In genomic region chr12:20212036-20212435, GRCh38 we compare ENCODE assay signal across 10 cellular contexts.
DNase-seq lines count a peak whose midpoint lies in the region; ATAC-seq and TF ChIP-seq lines count a peak whose summit lies in the region.
"Had no signal": no experiment of that assay in that cellular context is flagged by ENCODE, and none has a peak within 500 bp of the region (broad histone marks: within the 10 kb centered on the region; RNA-seq: fewer than 3 reads in every experiment).

No MANE protein-coding gene starts in this region.

- intact Hi-C loops in dorsolateral prefrontal cortex (cut with DNase I) = loop anchor here in 1 of 2 donors (10.0 kb wide), 1 partner anchor 467 kb away; no protein-coding TSS in a partner anchor

- TF ChIP-seq CTCF in dorsolateral prefrontal cortex (IDR thresholded peaks at IDR 0.05 in 54 of 56, conservative IDR thresholded peaks at IDR 0.05 in 2 of 56; ENCODE audit: low read depth in 1 of 56, partially characterized antibody in 56 of 56) = no peak

- no peak overlapping the region for H2AFZ ChIP-seq in ACC112 (ENCODE audit: low read length, unreplicated experiment)

- H3K27me3 ChIP-seq in ACC112 (ENCODE audit: insufficient read depth, low read length) = no peaks in the 10 kb centered on the region
- H3K27me3 ChIP-seq in dorsolateral prefrontal cortex = no peaks in the 10 kb centered on the region
- no peaks in the 10 kb centered on the region for H3K27me3 ChIP-seq in muscle layer of colon (ENCODE audit: control insufficient read depth in 1 of 2, insufficient read depth in 2 of 2, low read length in 2 of 2)

- H3K79me2 ChIP-seq in ACC112 (ENCODE audit: control insufficient read depth, insufficient read depth, low read length, unreplicated experiment) = no peaks in the 10 kb centered on the region

- H3K27ac ChIP-seq in ACC112 (ENCODE audit: low read depth, low read length) (peak overlapping the region; percentile 73), dorsolateral prefrontal cortex (peak overlapping the region in 53 of 59 donors; percentile 1 to 85 (median 69)), muscle layer of colon (ENCODE audit: low read depth, low read length) (peak overlapping the region; percentile 70)

- H3K4me3 ChIP-seq in ACC112 (ENCODE audit: low read depth, low read length) (no peak overlapping the region), dorsolateral prefrontal cortex (peak overlapping the region in 43 of 59 donors; percentile 1 to 59 (median 32)), muscle layer of colon (ENCODE audit: low read depth in 1 of 2, low read length in 2 of 2) (no peak overlapping the region)
- H3K4me3 ChIP-seq: lung had no signal

- H3K9ac ChIP-seq in muscle layer of colon (ENCODE audit: low read length) = no peak overlapping the region

- H3K36me3 ChIP-seq in ACC112 (ENCODE audit: insufficient read depth, low read length) (no peaks in the 10 kb centered on the region), muscle layer of colon (ENCODE audit: insufficient read depth, low read length) (no peaks in the 10 kb centered on the region)

- H3K4me1 ChIP-seq in ACC112 (ENCODE audit: control insufficient read depth, insufficient read depth, low read length, unreplicated experiment) (peaks cover 17% of the 10 kb centered on the region), muscle layer of colon (ENCODE audit: insufficient read depth, low read length) (peaks cover 24% of the 10 kb centered on the region)

- DNase-seq in NCI-H446 (lab: John Stamatoyannopoulos, UW) (peak; percentile 70 to 71), dorsolateral prefrontal cortex (no peak), glomerular visceral epithelial cell (ENCODE audit: extremely low spot score) (no peak), epidermal melanocyte (ENCODE audit: insufficient read length, low spot score) (no peak)
- DNase-seq in stimulated activated CD4-positive, alpha-beta T cell treated with anti-CD3 and anti-CD28 coated beads, Interleukin-4, amount 100 ng/mL, for 1 hour = no peak
- DNase-seq: activated CD4-positive, alpha-beta T cell treated with anti-CD3 and anti-CD28 coated beads, Interleukin-2, amount 10 ng/mL, durations not matched to agents 24 days and 14 days had no signal

- no peak for ATAC-seq in HG02981 (IDR thresholded peaks at IDR 0.05; ENCODE audit: unreplicated experiment)

- no peaks in the 10 kb centered on the region for H3K9me3 ChIP-seq in muscle layer of colon (ENCODE audit: low read length)

Comparison
In these comparisons a context has a peak if more than half of its experiments do, and no peak if none do; other contexts are left out.
1. H3K4me3 ChIP-seq: peak in dorsolateral prefrontal cortex (43 of 59); none in ACC112 (single experiment) and muscle layer of colon (0 of 2).
2. DNase-seq: peak in NCI-H446 (2 of 2); none in dorsolateral prefrontal cortex (0 of 10), stimulated activated CD4-positive, alpha-beta T cell treated with anti-CD3 and anti-CD28 coated beads, Interleukin-4, amount 100 ng/mL, for 1 hour (single experiment), glomerular visceral epithelial cell (single experiment) and epidermal melanocyte (single experiment).
3. Peak in every context shown above with its lines, with median percentiles within 50 percentile points of each other: H3K27ac ChIP-seq.